1 cellular context compared by ENCODE assay signal in genomic region chr6:32971581-32972352, GRCh38.
TF ChIP-seq lines count a peak whose summit lies in the region.

No MANE protein-coding gene starts in this region.

TF ChIP-seq in GM23338, 12 proteins besides CTCF, POLR2A, EP300 and RAD21 (continued from another document):
- TF ChIP-seq ZNF462 (CRISPR knock-in tag; IDR thresholded peaks at IDR 0.05), result no peak
- peak; percentile 99 for TF ChIP-seq CREB1 (CRISPR knock-in tag; IDR thresholded peaks at IDR 0.05; ENCODE audit: low read depth)
- TF ChIP-seq ETS1 (IDR thresholded peaks at IDR 0.05), result peak; percentile 49
- TF ChIP-seq EZH2phosphoT487 (IDR thresholded peaks at IDR 0.05; ENCODE audit: unreplicated experiment), result no peak
- TF ChIP-seq ZNF114 (CRISPR knock-in tag; IDR thresholded peaks at IDR 0.05), result no peak
- TF ChIP-seq POLR2AphosphoS5 (IDR thresholded peaks at IDR 0.05; ENCODE audit: low read depth), result peak; percentile 90
- TF ChIP-seq ZNF331 (CRISPR knock-in tag; IDR thresholded peaks at IDR 0.05; ENCODE audit: low read depth), result no peak
- no peak for TF ChIP-seq EZH2 (IDR thresholded peaks at IDR 0.05; ENCODE audit: low read depth, unreplicated experiment)
- TF ChIP-seq STAT1 (IDR thresholded peaks at IDR 0.05; ENCODE audit: unreplicated experiment), result no peak
